In the genomic region with DNA sequence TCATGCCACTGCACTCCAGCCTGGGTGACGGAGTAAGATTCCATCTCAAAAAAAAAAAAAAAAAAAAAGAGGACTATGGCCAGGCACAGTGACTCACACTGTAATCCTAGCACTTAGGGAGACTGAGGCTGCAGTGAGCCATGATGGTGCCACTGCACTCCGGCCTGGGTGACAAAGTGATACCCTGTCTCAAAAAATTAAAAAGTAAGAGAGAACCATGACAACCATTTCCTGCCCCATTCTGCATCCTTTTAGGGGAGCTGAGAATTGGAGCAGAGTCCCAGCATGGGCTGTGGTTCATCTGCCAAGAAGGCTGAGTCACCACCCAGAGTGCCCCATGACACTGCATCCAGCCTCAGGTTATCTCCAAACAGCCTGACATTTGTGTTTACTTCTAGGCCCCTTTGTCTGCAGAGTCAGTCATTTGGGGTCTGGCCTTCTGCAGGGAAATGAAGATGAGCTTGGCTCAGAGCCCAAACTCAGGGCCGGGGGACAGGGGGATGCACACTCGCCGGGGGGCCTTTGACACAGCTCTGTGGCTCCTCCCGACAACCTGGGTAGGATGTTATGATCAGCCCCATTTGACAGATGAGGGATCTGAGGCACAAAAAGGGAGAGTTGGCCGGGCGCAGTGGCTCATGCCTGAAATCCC, we compare ENCODE assay signal across 9 cellular contexts. TPM values are rescaled to one million over a fixed set of nuclear protein-coding genes. Genes with fewer than 3 reads are reported as not detected.
DNase-seq lines count a peak whose midpoint lies in the region; ATAC-seq and TF ChIP-seq lines count a peak whose summit lies in the region.
"Had no signal": no experiment of that assay in that cellular context is flagged by ENCODE, and none has a peak within 500 bp of the region (broad histone marks: within the 10 kb centered on the region; RNA-seq: fewer than 3 reads in every experiment).

No MANE protein-coding gene starts in this region.

- ATAC-seq in HG03457 (IDR thresholded peaks at IDR 0.05; ENCODE audit: unreplicated experiment) (no peak), HG02588 (IDR thresholded peaks at IDR 0.05; ENCODE audit: unreplicated experiment) (no peak)

- peaks cover 11% of the 10 kb centered on the region for H3K36me3 Mint-ChIP-seq in Calu3 (ENCODE audit: insufficient read depth, unreplicated experiment)

- CTCF ChIA-PET in Calu3 (lab: Charles Lee), result interaction anchor here (0.6 to 1.3 kb wide), 3 partner anchors 10 to 28 kb away, joined by 4 to 7 read pairs (median 4); no protein-coding TSS in a partner anchor

- no peaks in the 10 kb centered on the region for H3K9me3 Mint-ChIP-seq in Calu3 (ENCODE audit: low read depth, unreplicated experiment)

- DNase-seq in Calu3 (peak; percentile 34), KBM-7 (peak; percentile 18), amniotic epithelial cell (ENCODE audit: low read depth) (peak; percentile 84), kidney glomerular epithelial cell (lab: John Stamatoyannopoulos, UW) (peak; percentile 37), SIG-M5 (lab: John Stamatoyannopoulos, UW) (no peak), amygdala (lab: John Stamatoyannopoulos, UW) (no peak)

- in situ Hi-C loops in KBM-7 (cut with MboI; ENCODE audit: low pct_unique_long_range_greater_than_20kb, low sequenced_read_pairs), result no loop called here

- intact Hi-C loops in Calu3 (cut with micrococcal nuclease; ENCODE audit: unreplicated experiment), result no loop called here

- H3K4me1 Mint-ChIP-seq in Calu3 (ENCODE audit: low read depth, unreplicated experiment), result peaks cover 27% of the 10 kb centered on the region

- BruUV-seq in Calu3 (replicated peaks; lab: Mats Ljungman, UMichigan), result no TSS peak

- TF ChIP-seq CTCF in Calu3 (IDR thresholded peaks at IDR 0.05; ENCODE audit: unreplicated experiment), result no peak

- peaks cover 48% of the 10 kb centered on the region for H3K27me3 Mint-ChIP-seq in Calu3 (ENCODE audit: unreplicated experiment)

- H3K4me3 Mint-ChIP-seq in Calu3 (ENCODE audit: low read depth, unreplicated experiment), result no peak overlapping the region

- no peak overlapping the region for H3K27ac Mint-ChIP-seq in Calu3 (ENCODE audit: unreplicated experiment)

RNA-seq across cellular contexts. Expression of a gene that starts 4.7 kb away (rescaled TPM):
- total RNA-seq in Calu3 (2022), result not detected in 2 replicates
- total RNA-seq: dermis microvascular lymphatic vessel endothelial cell had no signal

RNA-seq across cellular contexts. Expression of a gene that starts 21.3 kb away (rescaled TPM):
- 49.7 and 53.8 TPM in 2 replicates for total RNA-seq in Calu3 (2022)

RNA-seq across cellular contexts. Expression of a gene that starts 24.1 kb away (rescaled TPM):
- total RNA-seq in Calu3 (2022), result 18.0 and 20.6 TPM in 2 replicates

RNA-seq across cellular contexts. Expression of a gene that starts 55.3 kb away (rescaled TPM):
- total RNA-seq in Calu3 (2022), result 63.7 and 64.5 TPM in 2 replicates

RNA-seq across cellular contexts. Expression of a gene that starts 55.6 kb away (rescaled TPM):
- 369 and 401 TPM in 2 replicates for total RNA-seq in Calu3 (2022)

Comparison
In these comparisons a context has a peak if more than half of its experiments do, and no peak if none do; other contexts are left out.
1. DNase-seq: peak in Calu3 (single experiment), KBM-7 (single experiment), amniotic epithelial cell (single experiment) and kidney glomerular epithelial cell (single experiment); none in SIG-M5 (single experiment) and amygdala (0 of 56).